ENCODE assay signal across 1 cellular context in the genomic region with DNA sequence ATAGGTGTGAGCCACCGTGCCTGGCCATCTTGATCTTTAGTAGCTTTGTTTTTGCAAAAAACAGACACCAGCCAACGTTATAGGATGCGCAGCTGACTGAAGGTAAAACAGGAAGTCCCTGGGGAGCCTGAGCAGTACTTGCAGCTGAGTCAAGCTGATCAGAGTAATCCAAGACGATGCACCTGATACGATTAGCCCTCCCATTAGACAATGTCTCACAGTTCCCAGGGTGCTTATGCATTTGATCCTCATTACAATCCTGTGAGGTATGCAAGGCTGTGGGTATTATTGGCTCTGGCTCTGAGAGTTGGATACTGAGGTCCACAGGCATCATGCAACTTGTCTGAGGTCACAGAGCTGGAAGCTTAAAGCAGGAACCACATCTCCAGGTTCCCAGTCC.
TF ChIP-seq lines count a peak whose summit lies in the region.

No MANE protein-coding gene starts in this region.

TF ChIP-seq in GM23338, 12 proteins besides CTCF, POLR2A, EP300 and RAD21 (continued from another document):
- TF ChIP-seq, protein P1, sequence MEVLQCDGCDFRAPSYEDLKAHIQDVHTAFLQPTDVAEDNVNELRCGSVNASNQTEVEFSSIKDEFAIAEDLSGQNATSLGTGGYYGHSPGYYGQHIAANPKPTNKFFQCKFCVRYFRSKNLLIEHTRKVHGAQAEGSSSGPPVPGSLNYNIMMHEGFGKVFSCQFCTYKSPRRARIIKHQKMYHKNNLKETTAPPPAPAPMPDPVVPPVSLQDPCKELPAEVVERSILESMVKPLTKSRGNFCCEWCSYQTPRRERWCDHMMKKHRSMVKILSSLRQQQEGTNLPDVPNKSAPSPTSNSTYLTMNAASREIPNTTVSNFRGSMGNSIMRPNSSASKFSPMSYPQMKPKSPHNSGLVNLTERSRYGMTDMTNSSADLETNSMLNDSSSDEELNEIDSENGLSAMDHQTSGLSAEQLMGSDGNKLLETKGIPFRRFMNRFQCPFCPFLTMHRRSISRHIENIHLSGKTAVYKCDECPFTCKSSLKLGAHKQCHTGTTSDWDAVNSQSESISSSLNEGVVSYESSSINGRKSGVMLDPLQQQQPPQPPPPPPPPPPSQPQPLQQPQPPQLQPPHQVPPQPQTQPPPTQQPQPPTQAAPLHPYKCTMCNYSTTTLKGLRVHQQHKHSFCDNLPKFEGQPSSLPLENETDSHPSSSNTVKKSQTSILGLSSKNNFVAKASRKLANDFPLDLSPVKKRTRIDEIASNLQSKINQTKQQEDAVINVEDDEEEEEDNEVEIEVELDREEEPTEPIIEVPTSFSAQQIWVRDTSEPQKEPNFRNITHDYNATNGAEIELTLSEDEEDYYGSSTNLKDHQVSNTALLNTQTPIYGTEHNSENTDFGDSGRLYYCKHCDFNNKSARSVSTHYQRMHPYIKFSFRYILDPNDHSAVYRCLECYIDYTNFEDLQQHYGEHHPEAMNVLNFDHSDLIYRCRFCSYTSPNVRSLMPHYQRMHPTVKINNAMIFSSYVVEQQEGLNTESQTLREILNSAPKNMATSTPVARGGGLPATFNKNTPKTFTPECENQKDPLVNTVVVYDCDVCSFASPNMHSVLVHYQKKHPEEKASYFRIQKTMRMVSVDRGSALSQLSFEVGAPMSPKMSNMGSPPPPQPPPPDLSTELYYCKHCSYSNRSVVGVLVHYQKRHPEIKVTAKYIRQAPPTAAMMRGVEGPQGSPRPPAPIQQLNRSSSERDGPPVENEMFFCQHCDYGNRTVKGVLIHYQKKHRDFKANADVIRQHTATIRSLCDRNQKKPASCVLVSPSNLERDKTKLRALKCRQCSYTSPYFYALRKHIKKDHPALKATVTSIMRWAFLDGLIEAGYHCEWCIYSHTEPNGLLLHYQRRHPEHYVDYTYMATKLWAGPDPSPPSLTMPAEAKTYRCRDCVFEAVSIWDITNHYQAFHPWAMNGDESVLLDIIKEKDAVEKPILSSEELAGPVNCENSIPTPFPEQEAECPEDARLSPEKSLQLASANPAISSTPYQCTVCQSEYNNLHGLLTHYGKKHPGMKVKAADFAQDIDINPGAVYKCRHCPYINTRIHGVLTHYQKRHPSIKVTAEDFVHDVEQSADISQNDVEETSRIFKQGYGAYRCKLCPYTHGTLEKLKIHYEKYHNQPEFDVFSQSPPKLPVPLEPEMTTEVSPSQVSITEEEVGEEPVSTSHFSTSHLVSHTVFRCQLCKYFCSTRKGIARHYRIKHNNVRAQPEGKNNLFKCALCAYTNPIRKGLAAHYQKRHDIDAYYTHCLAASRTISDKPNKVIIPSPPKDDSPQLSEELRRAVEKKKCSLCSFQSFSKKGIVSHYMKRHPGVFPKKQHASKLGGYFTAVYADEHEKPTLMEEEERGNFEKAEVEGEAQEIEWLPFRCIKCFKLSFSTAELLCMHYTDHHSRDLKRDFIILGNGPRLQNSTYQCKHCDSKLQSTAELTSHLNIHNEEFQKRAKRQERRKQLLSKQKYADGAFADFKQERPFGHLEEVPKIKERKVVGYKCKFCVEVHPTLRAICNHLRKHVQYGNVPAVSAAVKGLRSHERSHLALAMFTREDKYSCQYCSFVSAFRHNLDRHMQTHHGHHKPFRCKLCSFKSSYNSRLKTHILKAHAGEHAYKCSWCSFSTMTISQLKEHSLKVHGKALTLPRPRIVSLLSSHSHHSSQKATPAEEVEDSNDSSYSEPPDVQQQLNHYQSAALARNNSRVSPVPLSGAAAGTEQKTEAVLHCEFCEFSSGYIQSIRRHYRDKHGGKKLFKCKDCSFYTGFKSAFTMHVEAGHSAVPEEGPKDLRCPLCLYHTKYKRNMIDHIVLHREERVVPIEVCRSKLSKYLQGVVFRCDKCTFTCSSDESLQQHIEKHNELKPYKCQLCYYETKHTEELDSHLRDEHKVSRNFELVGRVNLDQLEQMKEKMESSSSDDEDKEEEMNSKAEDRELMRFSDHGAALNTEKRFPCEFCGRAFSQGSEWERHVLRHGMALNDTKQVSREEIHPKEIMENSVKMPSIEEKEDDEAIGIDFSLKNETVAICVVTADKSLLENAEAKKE (CRISPR knock-in tag; IDR thresholded peaks at IDR 0.05), result no peak
